In genomic region chr4:83083925-83084475, GRCh38 we compare ENCODE assay signal across 2 cellular contexts.
TF ChIP-seq lines count a peak whose summit lies in the region.

No MANE protein-coding gene starts in this region.

TF ChIP-seq in WTC11, 78 proteins besides CTCF, POLR2A, EP300 and RAD21 (continued from another document):
- TF ChIP-seq E2F1 (CRISPR knock-in tag; IDR thresholded peaks at IDR 0.05), result no peak
- no peak for TF ChIP-seq FOXK1 (CRISPR knock-in tag; IDR thresholded peaks at IDR 0.05)
- no peak for TF ChIP-seq PREB (CRISPR knock-in tag; IDR thresholded peaks at IDR 0.05; ENCODE audit: borderline replicate concordance)
- no peak for TF ChIP-seq ETV6 (CRISPR knock-in tag; IDR thresholded peaks at IDR 0.05)
- no peak for TF ChIP-seq KAT7 (CRISPR knock-in tag; IDR thresholded peaks at IDR 0.05; ENCODE audit: borderline replicate concordance)
- no peak for TF ChIP-seq ZNF416 (CRISPR knock-in tag; IDR thresholded peaks at IDR 0.05)
- no peak for TF ChIP-seq AR (CRISPR knock-in tag; IDR thresholded peaks at IDR 0.05)
- no peak for TF ChIP-seq TEAD4 (CRISPR knock-in tag; IDR thresholded peaks at IDR 0.05)
- TF ChIP-seq ZNF138 (CRISPR knock-in tag; conservative IDR thresholded peaks at IDR 0.05), result no peak
- TF ChIP-seq ZNF263 (CRISPR knock-in tag; IDR thresholded peaks at IDR 0.05; ENCODE audit: low read depth), result no peak
- TF ChIP-seq ARID4B (CRISPR knock-in tag; IDR thresholded peaks at IDR 0.05; ENCODE audit: borderline replicate concordance), result no peak
TF ChIP-seq in WTC11: peak in this region for 0.

TF ChIP-seq in endothelial cell of umbilical vein, 7 proteins besides CTCF, POLR2A, EP300 and RAD21 (continued from another document):
- TF ChIP-seq MYC (IDR thresholded peaks at IDR 0.05; ENCODE audit: low read depth, low read length), result no peak
- no peak for TF ChIP-seq JUN (IDR thresholded peaks at IDR 0.05; ENCODE audit: borderline replicate concordance, insufficient read depth, insufficient read length, low read depth)
- no peak for TF ChIP-seq POLR2AphosphoS5 (IDR thresholded peaks at IDR 0.05; ENCODE audit: insufficient read depth, low read depth, low read length)
- TF ChIP-seq GATA2 (IDR thresholded peaks at IDR 0.05; ENCODE audit: insufficient read depth, insufficient read length, low read depth, low read length), result no peak
